Comparison of ENCODE assay signal across 1 cellular context in the genomic region with DNA sequence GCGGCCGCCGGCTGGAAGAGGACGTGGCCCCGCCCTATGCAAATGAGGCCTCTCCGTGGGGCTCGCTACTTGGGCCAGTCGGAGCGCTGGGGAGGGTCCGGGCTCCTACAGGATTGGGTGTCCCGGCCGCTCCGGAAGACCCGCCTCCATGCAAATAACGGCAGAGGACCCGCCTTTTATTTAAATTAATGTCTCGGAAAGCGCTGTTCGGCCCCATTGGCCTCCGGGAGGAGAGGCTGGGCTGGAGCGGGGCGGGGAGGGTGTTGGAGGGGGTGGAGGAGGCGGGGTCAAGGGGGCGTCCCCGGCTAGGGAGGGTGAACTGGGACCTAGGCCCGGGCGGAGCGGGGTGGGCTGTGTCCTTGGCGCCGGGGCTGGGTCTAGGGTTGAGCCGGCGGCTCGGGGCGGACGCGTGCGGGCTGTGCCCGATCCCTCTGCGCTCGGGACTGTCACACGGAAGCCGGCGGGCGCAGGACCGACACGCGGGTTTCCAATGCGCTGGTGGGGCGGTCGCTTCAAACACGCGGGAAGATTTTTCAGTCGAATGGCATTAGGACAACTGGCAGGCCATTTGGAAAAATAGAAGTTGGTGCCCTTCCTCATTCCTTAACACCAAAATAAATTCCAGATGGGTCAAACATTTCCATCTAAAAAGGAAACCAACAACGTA.
A peak's percentile ranks its signal among the peaks of the same experiment; 100 is the strongest.
TF ChIP-seq lines count a peak whose summit lies in the region.

No MANE protein-coding gene starts in this region.

TF ChIP-seq in HEK293, 187 proteins besides CTCF, POLR2A, EP300 and RAD21 (continued from another document):
- TF ChIP-seq, protein P1, sequence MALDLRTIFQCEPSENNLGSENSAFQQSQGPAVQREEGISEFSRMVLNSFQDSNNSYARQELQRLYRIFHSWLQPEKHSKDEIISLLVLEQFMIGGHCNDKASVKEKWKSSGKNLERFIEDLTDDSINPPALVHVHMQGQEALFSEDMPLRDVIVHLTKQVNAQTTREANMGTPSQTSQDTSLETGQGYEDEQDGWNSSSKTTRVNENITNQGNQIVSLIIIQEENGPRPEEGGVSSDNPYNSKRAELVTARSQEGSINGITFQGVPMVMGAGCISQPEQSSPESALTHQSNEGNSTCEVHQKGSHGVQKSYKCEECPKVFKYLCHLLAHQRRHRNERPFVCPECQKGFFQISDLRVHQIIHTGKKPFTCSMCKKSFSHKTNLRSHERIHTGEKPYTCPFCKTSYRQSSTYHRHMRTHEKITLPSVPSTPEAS (tag by site-specific recombination; IDR thresholded peaks at IDR 0.05): no peak
- TF ChIP-seq GFI1B (tag by site-specific recombination; IDR thresholded peaks at IDR 0.05) (no peak), MEIS1 (CRISPR knock-in tag; IDR thresholded peaks at IDR 0.05; ENCODE audit: borderline replicate concordance) (no peak), ZNF629 (tag by site-specific recombination; IDR thresholded peaks at IDR 0.05) (no peak), SP7 (tag by site-specific recombination; IDR thresholded peaks at IDR 0.05) (peak; percentile 34; the same call in 1 of the 2 replicates), KLF16 (tag by site-specific recombination; IDR thresholded peaks at IDR 0.05) (peak; percentile 53), ZNF423 (tag by site-specific recombination; IDR thresholded peaks at IDR 0.05) (no peak), ZNF248 (tag by site-specific recombination; IDR thresholded peaks at IDR 0.05) (no peak), ZNF585B (tag by site-specific recombination; IDR thresholded peaks at IDR 0.05) (no peak), ZNF302 (tag by site-specific recombination; IDR thresholded peaks at IDR 0.05; ENCODE audit: low read depth) (no peak), BCL11A (tag by site-specific recombination; IDR thresholded peaks at IDR 0.05; ENCODE audit: low read depth) (no peak), ZBTB20 (tag by site-specific recombination; IDR thresholded peaks at IDR 0.05) (peak; percentile 31; the same call in 1 of the 2 replicates), ZFP69B (tag by site-specific recombination; IDR thresholded peaks at IDR 0.05) (0 out of 2 replicates have a peak, but pooled peaks have one; percentile 17), ZBTB7A (tag by site-specific recombination; IDR thresholded peaks at IDR 0.05; ENCODE audit: low read depth) (no peak), GLI2 (tag by site-specific recombination; IDR thresholded peaks at IDR 0.05; ENCODE audit: borderline replicate concordance, low read depth) (no peak), SCRT1 (tag by site-specific recombination; IDR thresholded peaks at IDR 0.05; ENCODE audit: borderline replicate concordance) (no peak), ZBTB21 (tag by site-specific recombination; IDR thresholded peaks at IDR 0.05) (no peak), ZFHX2 (tag by site-specific recombination; conservative IDR thresholded peaks at IDR 0.05) (peak; percentile 38), ZNF24 (tag by site-specific recombination; IDR thresholded peaks at IDR 0.05) (no peak), ZNF76 (tag by site-specific recombination; IDR thresholded peaks at IDR 0.05; ENCODE audit: borderline replicate concordance, low read depth) (peak; percentile 39; the same call in 1 of the 2 replicates)
- TF ChIP-seq, protein P2, sequence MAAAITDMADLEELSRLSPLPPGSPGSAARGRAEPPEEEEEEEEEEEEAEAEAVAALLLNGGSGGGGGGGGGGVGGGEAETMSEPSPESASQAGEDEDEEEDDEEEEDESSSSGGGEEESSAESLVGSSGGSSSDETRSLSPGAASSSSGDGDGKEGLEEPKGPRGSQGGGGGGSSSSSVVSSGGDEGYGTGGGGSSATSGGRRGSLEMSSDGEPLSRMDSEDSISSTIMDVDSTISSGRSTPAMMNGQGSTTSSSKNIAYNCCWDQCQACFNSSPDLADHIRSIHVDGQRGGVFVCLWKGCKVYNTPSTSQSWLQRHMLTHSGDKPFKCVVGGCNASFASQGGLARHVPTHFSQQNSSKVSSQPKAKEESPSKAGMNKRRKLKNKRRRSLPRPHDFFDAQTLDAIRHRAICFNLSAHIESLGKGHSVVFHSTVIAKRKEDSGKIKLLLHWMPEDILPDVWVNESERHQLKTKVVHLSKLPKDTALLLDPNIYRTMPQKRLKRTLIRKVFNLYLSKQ (tag by site-specific recombination; IDR thresholded peaks at IDR 0.05; ENCODE audit: borderline replicate concordance): no peak
- TF ChIP-seq, protein P3, sequence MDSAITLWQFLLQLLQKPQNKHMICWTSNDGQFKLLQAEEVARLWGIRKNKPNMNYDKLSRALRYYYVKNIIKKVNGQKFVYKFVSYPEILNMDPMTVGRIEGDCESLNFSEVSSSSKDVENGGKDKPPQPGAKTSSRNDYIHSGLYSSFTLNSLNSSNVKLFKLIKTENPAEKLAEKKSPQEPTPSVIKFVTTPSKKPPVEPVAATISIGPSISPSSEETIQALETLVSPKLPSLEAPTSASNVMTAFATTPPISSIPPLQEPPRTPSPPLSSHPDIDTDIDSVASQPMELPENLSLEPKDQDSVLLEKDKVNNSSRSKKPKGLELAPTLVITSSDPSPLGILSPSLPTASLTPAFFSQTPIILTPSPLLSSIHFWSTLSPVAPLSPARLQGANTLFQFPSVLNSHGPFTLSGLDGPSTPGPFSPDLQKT (IDR thresholded peaks at IDR 0.05; ENCODE audit: borderline replicate concordance, low read depth, low read length): no peak
- TF ChIP-seq, protein P4, sequence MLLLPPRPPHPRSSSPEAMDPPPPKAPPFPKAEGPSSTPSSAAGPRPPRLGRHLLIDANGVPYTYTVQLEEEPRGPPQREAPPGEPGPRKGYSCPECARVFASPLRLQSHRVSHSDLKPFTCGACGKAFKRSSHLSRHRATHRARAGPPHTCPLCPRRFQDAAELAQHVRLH (tag by site-specific recombination; IDR thresholded peaks at IDR 0.05): 0 out of 2 replicates have a peak, but pooled peaks have one; percentile 30
- TF ChIP-seq, protein P5, sequence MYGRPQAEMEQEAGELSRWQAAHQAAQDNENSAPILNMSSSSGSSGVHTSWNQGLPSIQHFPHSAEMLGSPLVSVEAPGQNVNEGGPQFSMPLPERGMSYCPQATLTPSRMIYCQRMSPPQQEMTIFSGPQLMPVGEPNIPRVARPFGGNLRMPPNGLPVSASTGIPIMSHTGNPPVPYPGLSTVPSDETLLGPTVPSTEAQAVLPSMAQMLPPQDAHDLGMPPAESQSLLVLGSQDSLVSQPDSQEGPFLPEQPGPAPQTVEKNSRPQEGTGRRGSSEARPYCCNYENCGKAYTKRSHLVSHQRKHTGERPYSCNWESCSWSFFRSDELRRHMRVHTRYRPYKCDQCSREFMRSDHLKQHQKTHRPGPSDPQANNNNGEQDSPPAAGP (tag by site-specific recombination; IDR thresholded peaks at IDR 0.05): peak; percentile 46; the same call in 1 of the 2 replicates
- TF ChIP-seq, protein P6, sequence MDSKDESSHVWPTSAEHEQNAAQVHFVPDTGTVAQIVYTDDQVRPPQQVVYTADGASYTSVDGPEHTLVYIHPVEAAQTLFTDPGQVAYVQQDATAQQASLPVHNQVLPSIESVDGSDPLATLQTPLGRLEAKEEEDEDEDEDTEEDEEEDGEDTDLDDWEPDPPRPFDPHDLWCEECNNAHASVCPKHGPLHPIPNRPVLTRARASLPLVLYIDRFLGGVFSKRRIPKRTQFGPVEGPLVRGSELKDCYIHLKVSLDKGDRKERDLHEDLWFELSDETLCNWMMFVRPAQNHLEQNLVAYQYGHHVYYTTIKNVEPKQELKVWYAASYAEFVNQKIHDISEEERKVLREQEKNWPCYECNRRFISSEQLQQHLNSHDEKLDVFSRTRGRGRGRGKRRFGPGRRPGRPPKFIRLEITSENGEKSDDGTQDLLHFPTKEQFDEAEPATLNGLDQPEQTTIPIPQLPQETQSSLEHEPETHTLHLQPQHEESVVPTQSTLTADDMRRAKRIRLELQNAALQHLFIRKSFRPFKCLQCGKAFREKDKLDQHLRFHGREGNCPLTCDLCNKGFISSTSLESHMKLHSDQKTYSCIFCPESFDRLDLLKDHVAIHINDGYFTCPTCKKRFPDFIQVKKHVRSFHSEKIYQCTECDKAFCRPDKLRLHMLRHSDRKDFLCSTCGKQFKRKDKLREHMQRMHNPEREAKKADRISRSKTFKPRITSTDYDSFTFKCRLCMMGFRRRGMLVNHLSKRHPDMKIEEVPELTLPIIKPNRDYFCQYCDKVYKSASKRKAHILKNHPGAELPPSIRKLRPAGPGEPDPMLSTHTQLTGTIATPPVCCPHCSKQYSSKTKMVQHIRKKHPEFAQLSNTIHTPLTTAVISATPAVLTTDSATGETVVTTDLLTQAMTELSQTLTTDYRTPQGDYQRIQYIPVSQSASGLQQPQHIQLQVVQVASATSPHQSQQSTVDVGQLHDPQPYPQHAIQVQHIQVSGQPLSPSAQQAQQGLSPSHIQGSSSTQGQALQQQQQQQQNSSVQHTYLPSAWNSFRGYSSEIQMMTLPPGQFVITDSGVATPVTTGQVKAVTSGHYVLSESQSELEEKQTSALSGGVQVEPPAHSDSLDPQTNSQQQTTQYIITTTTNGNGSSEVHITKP (tag by site-specific recombination; IDR thresholded peaks at IDR 0.05): 0 out of 2 replicates have a peak, but pooled peaks have one; percentile 16
- TF ChIP-seq, protein P7, sequence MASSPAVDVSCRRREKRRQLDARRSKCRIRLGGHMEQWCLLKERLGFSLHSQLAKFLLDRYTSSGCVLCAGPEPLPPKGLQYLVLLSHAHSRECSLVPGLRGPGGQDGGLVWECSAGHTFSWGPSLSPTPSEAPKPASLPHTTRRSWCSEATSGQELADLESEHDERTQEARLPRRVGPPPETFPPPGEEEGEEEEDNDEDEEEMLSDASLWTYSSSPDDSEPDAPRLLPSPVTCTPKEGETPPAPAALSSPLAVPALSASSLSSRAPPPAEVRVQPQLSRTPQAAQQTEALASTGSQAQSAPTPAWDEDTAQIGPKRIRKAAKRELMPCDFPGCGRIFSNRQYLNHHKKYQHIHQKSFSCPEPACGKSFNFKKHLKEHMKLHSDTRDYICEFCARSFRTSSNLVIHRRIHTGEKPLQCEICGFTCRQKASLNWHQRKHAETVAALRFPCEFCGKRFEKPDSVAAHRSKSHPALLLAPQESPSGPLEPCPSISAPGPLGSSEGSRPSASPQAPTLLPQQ (tag by site-specific recombination; IDR thresholded peaks at IDR 0.05): no peak
